Comparison of ENCODE assay signal across 22 cellular contexts in genomic region chr22:27629908-27630733, GRCh38.
"Had no signal": no experiment of that assay in that cellular context is flagged by ENCODE, and none has a peak within 500 bp of the region (broad histone marks: within the 10 kb centered on the region; RNA-seq: fewer than 3 reads in every experiment).

No MANE protein-coding gene starts in this region.

- H3K27ac Mint-ChIP-seq: activated CD4-positive, alpha-beta memory T cell treated with anti-CD3 and anti-CD28 coated beads, Interleukin-2, amount 10 ng/mL, durations not matched to agents 7 days and 5 days; activated CD4-positive, alpha-beta T cell treated with anti-CD3 and anti-CD28 coated beads, Interleukin-2, amount 10 ng/mL, durations not matched to agents 24 days and 14 days; activated naive CD4-positive, alpha-beta T cell treated with anti-CD3 and anti-CD28 coated beads for 36 hours; activated naive CD8-positive, alpha-beta T cell treated with anti-CD3 and anti-CD28 coated beads, Interleukin-2, amount 10 ng/mL, durations not matched to agents 7 days and 5 days; activated T-cell treated with anti-CD3 and anti-CD28 coated beads, Interleukin-2, amount 50 U/mL, for 72 hours; natural killer cell treated with Interleukin-12 subunit alpha and Interleukin-12 subunit beta and Interleukin-15 and Interleukin-18, amount 100 ng/mL, for 72 hours; stimulated activated effector memory CD8-positive, alpha-beta T cell treated with anti-CD3 and anti-CD28 coated beads, Interleukin-12 subunit alpha, Interleukin-12 subunit beta, amount 100 ng/mL, for 72 hours; stimulated activated naive CD8-positive, alpha-beta T cell treated with anti-CD3 and anti-CD28 coated beads, Interleukin-15, amount 100 ng/mL, for 72 hours had no signal

- H3K79me2 ChIP-seq: parathyroid adenoma had no signal

- H3K4me1 ChIP-seq: parathyroid adenoma, tibial nerve, vagina had no signal

- ATAC-seq: activated CD4-positive, CD25-positive, alpha-beta regulatory T cell treated with anti-CD3 and anti-CD28 coated beads, Interleukin-2, amount 50 U/mL, for 24 hours; activated T-cell treated with anti-CD3 and anti-CD28 coated beads, Interleukin-2, amount 50 U/mL, for 72 hours; left ventricle myocardium superior; natural killer cell treated with Interleukin-12 subunit alpha and Interleukin-12 subunit beta and Interleukin-15 and Interleukin-18, amount 100 ng/mL, for 72 hours; sciatic nerve; stimulated activated effector memory CD8-positive, alpha-beta T cell treated with anti-CD3 and anti-CD28 coated beads, Interleukin-12 subunit alpha, Interleukin-12 subunit beta, amount 100 ng/mL, for 72 hours; stimulated activated naive CD8-positive, alpha-beta T cell treated with anti-CD3 and anti-CD28 coated beads, Interleukin-15, amount 100 ng/mL, for 72 hours had no signal

- H3K9me3 Mint-ChIP-seq: activated CD4-positive, alpha-beta T cell treated with anti-CD3 and anti-CD28 coated beads, Interleukin-2, amount 10 ng/mL, durations not matched to agents 24 days and 14 days; activated naive CD4-positive, alpha-beta T cell treated with anti-CD3 and anti-CD28 coated beads for 36 hours; natural killer cell treated with Interleukin-12 subunit alpha and Interleukin-12 subunit beta and Interleukin-15 and Interleukin-18, amount 100 ng/mL, for 72 hours; stimulated activated naive CD8-positive, alpha-beta T cell treated with anti-CD3 and anti-CD28 coated beads, Interleukin-15, amount 100 ng/mL, for 72 hours had no signal

- H3K9me3 ChIP-seq: tibial nerve, vagina had no signal

- DNase-seq: activated CD4-positive, alpha-beta memory T cell treated with anti-CD3 and anti-CD28 coated beads, Interleukin-2, amount 10 ng/mL, durations not matched to agents 7 days and 5 days; activated CD4-positive, alpha-beta T cell treated with anti-CD3 and anti-CD28 coated beads, Interleukin-2, amount 10 ng/mL, durations not matched to agents 24 days and 14 days; activated effector memory CD4-positive, alpha-beta T cell treated with Interleukin-2 at 50 U/mL for 16 hours; activated naive CD4-positive, alpha-beta T cell treated with anti-CD3 and anti-CD28 coated beads for 36 hours; activated naive CD8-positive, alpha-beta T cell treated with anti-CD3 and anti-CD28 coated beads, Interleukin-2, amount 10 ng/mL, durations not matched to agents 7 days and 5 days; activated T-cell treated with anti-CD3 and anti-CD28 coated beads, Interleukin-2, amount 50 U/mL, for 72 hours; amygdala; left ventricle myocardium superior; midbrain; nucleus accumbens; stimulated activated CD4-positive, alpha-beta T cell treated with anti-CD3 and anti-CD28 coated beads, Interleukin-2, amount 100 ng/mL, for 24 hours; stimulated activated naive CD8-positive, alpha-beta T cell treated with anti-CD3 and anti-CD28 coated beads, Interleukin-15, amount 100 ng/mL, for 72 hours had no signal

- FAIRE-seq: bronchial epithelial cell, small intestine had no signal

- H3K27me3 Mint-ChIP-seq: activated CD4-positive, alpha-beta memory T cell treated with anti-CD3 and anti-CD28 coated beads, Interleukin-2, amount 10 ng/mL, durations not matched to agents 7 days and 5 days; activated CD4-positive, alpha-beta T cell treated with anti-CD3 and anti-CD28 coated beads, Interleukin-2, amount 10 ng/mL, durations not matched to agents 24 days and 14 days had no signal

- H3K36me3 Mint-ChIP-seq: activated naive CD8-positive, alpha-beta T cell treated with anti-CD3 and anti-CD28 coated beads, Interleukin-2, amount 10 ng/mL, durations not matched to agents 7 days and 5 days; natural killer cell treated with Interleukin-12 subunit alpha and Interleukin-12 subunit beta and Interleukin-15 and Interleukin-18, amount 100 ng/mL, for 72 hours; stimulated activated effector memory CD8-positive, alpha-beta T cell treated with anti-CD3 and anti-CD28 coated beads, Interleukin-12 subunit alpha, Interleukin-12 subunit beta, amount 100 ng/mL, for 72 hours had no signal

- H3K9ac ChIP-seq: parathyroid adenoma had no signal

- H3K27me3 ChIP-seq: vagina had no signal

- H3K4me3 ChIP-seq: coronary artery, tibial nerve, vagina had no signal

- H3K36me3 ChIP-seq: tibial nerve, vagina had no signal

- H3K4me3 Mint-ChIP-seq: activated CD4-positive, alpha-beta memory T cell treated with anti-CD3 and anti-CD28 coated beads, Interleukin-2, amount 10 ng/mL, durations not matched to agents 7 days and 5 days; activated CD4-positive, alpha-beta T cell treated with anti-CD3 and anti-CD28 coated beads, Interleukin-2, amount 10 ng/mL, durations not matched to agents 24 days and 14 days; activated naive CD4-positive, alpha-beta T cell treated with anti-CD3 and anti-CD28 coated beads for 36 hours; activated naive CD8-positive, alpha-beta T cell treated with anti-CD3 and anti-CD28 coated beads, Interleukin-2, amount 10 ng/mL, durations not matched to agents 7 days and 5 days; activated T-cell treated with anti-CD3 and anti-CD28 coated beads, Interleukin-2, amount 50 U/mL, for 72 hours; natural killer cell treated with Interleukin-12 subunit alpha and Interleukin-12 subunit beta and Interleukin-15 and Interleukin-18, amount 100 ng/mL, for 72 hours; stimulated activated effector memory CD8-positive, alpha-beta T cell treated with anti-CD3 and anti-CD28 coated beads, Interleukin-12 subunit alpha, Interleukin-12 subunit beta, amount 100 ng/mL, for 72 hours; stimulated activated naive CD8-positive, alpha-beta T cell treated with anti-CD3 and anti-CD28 coated beads, Interleukin-15, amount 100 ng/mL, for 72 hours had no signal

- H3K4me1 Mint-ChIP-seq: activated CD4-positive, alpha-beta memory T cell treated with anti-CD3 and anti-CD28 coated beads, Interleukin-2, amount 10 ng/mL, durations not matched to agents 7 days and 5 days; activated CD4-positive, alpha-beta T cell treated with anti-CD3 and anti-CD28 coated beads, Interleukin-2, amount 10 ng/mL, durations not matched to agents 24 days and 14 days; activated naive CD8-positive, alpha-beta T cell treated with anti-CD3 and anti-CD28 coated beads, Interleukin-2, amount 10 ng/mL, durations not matched to agents 7 days and 5 days; stimulated activated effector memory CD8-positive, alpha-beta T cell treated with anti-CD3 and anti-CD28 coated beads, Interleukin-12 subunit alpha, Interleukin-12 subunit beta, amount 100 ng/mL, for 72 hours; stimulated activated naive CD8-positive, alpha-beta T cell treated with anti-CD3 and anti-CD28 coated beads, Interleukin-15, amount 100 ng/mL, for 72 hours had no signal

- H2AFZ ChIP-seq: parathyroid adenoma had no signal

- H3K27ac ChIP-seq: coronary artery, parathyroid adenoma, tibial nerve, vagina had no signal
